In the genomic region with DNA sequence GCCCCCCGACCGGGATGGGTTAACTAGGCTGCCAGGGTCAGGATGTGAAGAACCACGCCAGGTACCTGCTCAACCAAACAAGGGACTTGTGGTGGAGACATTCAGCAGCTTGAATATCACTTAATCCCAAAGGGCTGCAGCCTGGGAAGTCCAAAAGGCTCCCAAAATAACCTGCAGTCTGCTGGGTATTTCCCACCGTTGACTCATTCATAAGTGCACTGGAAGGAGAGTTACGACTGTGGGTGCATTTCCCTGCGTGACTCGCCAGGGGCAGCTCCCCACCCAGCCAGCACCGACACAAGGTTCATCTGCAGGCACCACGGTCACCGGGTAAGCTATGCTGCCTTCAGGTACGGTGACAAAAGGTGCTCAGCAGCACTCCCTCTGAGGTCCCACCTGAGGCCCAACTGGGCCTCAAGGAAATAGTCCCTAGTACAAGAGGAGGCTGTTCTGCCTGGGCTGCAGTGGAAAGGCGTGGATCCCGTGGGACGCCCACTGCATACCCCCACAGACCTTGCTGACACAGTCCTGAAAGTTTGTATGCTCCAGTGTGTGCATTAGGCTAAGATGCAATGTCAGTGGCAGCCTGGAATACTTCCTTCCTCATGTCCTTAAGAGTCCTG, we compare ENCODE assay signal across 9 cellular contexts.
DNase-seq lines count a peak whose midpoint lies in the region; ATAC-seq and TF ChIP-seq lines count a peak whose summit lies in the region.
"Had no signal": no experiment of that assay in that cellular context is flagged by ENCODE, and none has a peak within 500 bp of the region (broad histone marks: within the 10 kb centered on the region; RNA-seq: fewer than 3 reads in every experiment).

No MANE protein-coding gene starts in this region.

- TF ChIP-seq CTCF in GM12872 (IDR thresholded peaks at IDR 0.05; ENCODE audit: insufficient read depth, low read depth, low read length) (peak; percentile 54), RWPE1 (conservative IDR thresholded peaks at IDR 0.05; ENCODE audit: low read depth) (no peak)

- no peak for DNase-seq in RWPE1 (ENCODE audit: low spot score)
- DNase-seq in glomerular visceral epithelial cell (ENCODE audit: extremely low spot score): peak; percentile 76
- no peak for DNase-seq in DMS79 treated with DMSO at 0.1 percent for 48 hours (lab: John Stamatoyannopoulos, UW)
- no peak for DNase-seq in NCI-H1930 (lab: John Stamatoyannopoulos, UW)
- DNase-seq in DMS114 treated with DMSO at 0.1 percent for 48 hours (lab: John Stamatoyannopoulos, UW; ENCODE audit: unreplicated experiment): no peak
- no peak for DNase-seq in HEK293T (ENCODE audit: extremely low spot score)

- H3K27ac ChIP-seq in RWPE1: peak overlapping the region; percentile 6; the same call in 1 of the 2 replicates
- H3K27ac ChIP-seq: KMS-11 had no signal

- POLR2A ChIA-PET in RWPE1 (lab: Yijun Ruan, JAX; ENCODE audit: low non-redundant PET): no interaction called here
- POLR2A ChIA-PET in HEK293T (lab: Yijun Ruan, JAX): no interaction called here

- ATAC-seq in GM21717 (IDR thresholded peaks at IDR 0.05; ENCODE audit: unreplicated experiment): peak; percentile 68

- CTCF ChIA-PET in RWPE1 (lab: Yijun Ruan, JAX): interaction anchor here (1.2 kb wide), 1 partner anchor 124 kb away, joined by 3 read pairs; no protein-coding TSS in a partner anchor
- CTCF ChIA-PET in HEK293T (lab: Yijun Ruan, JAX): no interaction called here

TF ChIP-seq in HEK293T, 16 proteins besides CTCF, POLR2A, EP300 and RAD21:
- TF ChIP-seq TARDBP (IDR thresholded peaks at IDR 0.05): no peak
- TF ChIP-seq ZNF384 (IDR thresholded peaks at IDR 0.05): no peak
- TF ChIP-seq FOXA1 (IDR thresholded peaks at IDR 0.05): no peak
